Comparison of ENCODE assay signal across 1 cellular context in genomic region chr9:127629468-127630081, GRCh38.
TF ChIP-seq lines count a peak whose summit lies in the region.

No MANE protein-coding gene starts in this region.

TF ChIP-seq in GM23338, 12 proteins besides CTCF, POLR2A, EP300 and RAD21 (continued from another document):
- TF ChIP-seq ZNF462 (CRISPR knock-in tag; IDR thresholded peaks at IDR 0.05) (no peak), POLR2AphosphoS5 (IDR thresholded peaks at IDR 0.05; ENCODE audit: low read depth) (no peak), ZNF114 (CRISPR knock-in tag; IDR thresholded peaks at IDR 0.05) (no peak), EZH2 (IDR thresholded peaks at IDR 0.05; ENCODE audit: low read depth, unreplicated experiment) (no peak), JUNB (IDR thresholded peaks at IDR 0.05; ENCODE audit: unreplicated experiment) (no peak), REST (IDR thresholded peaks at IDR 0.05; ENCODE audit: unreplicated experiment) (no peak), STAT1 (IDR thresholded peaks at IDR 0.05; ENCODE audit: unreplicated experiment) (no peak), ZNF331 (CRISPR knock-in tag; IDR thresholded peaks at IDR 0.05; ENCODE audit: low read depth) (no peak), EZH2phosphoT487 (IDR thresholded peaks at IDR 0.05; ENCODE audit: unreplicated experiment) (no peak), ETS1 (IDR thresholded peaks at IDR 0.05) (no peak)
